Comparison of ENCODE assay signal across 11 cellular contexts in genomic region chr16:50549561-50549915, GRCh38. TPM values are rescaled to one million over a fixed set of nuclear protein-coding genes. Genes with fewer than 3 reads are reported as not detected.
DNase-seq lines count a peak whose midpoint lies in the region; ATAC-seq and TF ChIP-seq lines count a peak whose summit lies in the region.
"Had no signal": no experiment of that assay in that cellular context is flagged by ENCODE, and none has a peak within 500 bp of the region (broad histone marks: within the 10 kb centered on the region; RNA-seq: fewer than 3 reads in every experiment).

No MANE protein-coding gene starts in this region.

- no peak overlapping the region for H3K27ac Mint-ChIP-seq in activated naive CD4-positive, alpha-beta T cell treated with anti-CD3 and anti-CD28 coated beads, Interleukin-2, amount 10 ng/mL, durations not matched to agents 7 days and 5 days
- H3K27ac Mint-ChIP-seq in activated naive CD4-positive, alpha-beta T cell treated with anti-CD3 and anti-CD28 coated beads, Interleukin-2, amount 50 U/mL, for 72 hours = no peak overlapping the region
- H3K27ac Mint-ChIP-seq in effector memory CD8-positive, alpha-beta T cell = peak overlapping the region; percentile 67 to 85
- H3K27ac Mint-ChIP-seq in nephron progenitor cell = peak overlapping the region; percentile 36

- H3K9me3 Mint-ChIP-seq in activated naive CD4-positive, alpha-beta T cell treated with anti-CD3 and anti-CD28 coated beads, Interleukin-2, amount 10 ng/mL, durations not matched to agents 7 days and 5 days = no peaks in the 10 kb centered on the region
- H3K9me3 Mint-ChIP-seq in activated naive CD4-positive, alpha-beta T cell treated with anti-CD3 and anti-CD28 coated beads, Interleukin-2, amount 50 U/mL, for 72 hours = no peaks in the 10 kb centered on the region
- H3K9me3 Mint-ChIP-seq in effector memory CD8-positive, alpha-beta T cell = no peaks in the 10 kb centered on the region
- H3K9me3 Mint-ChIP-seq in nephron progenitor cell = peaks cover 5% of the 10 kb centered on the region

- peaks cover 14% of the 10 kb centered on the region for H3K4me1 Mint-ChIP-seq in activated naive CD4-positive, alpha-beta T cell treated with anti-CD3 and anti-CD28 coated beads, Interleukin-2, amount 10 ng/mL, durations not matched to agents 7 days and 5 days
- peaks cover 9 to 17% of the 10 kb centered on the region in 2 donors for H3K4me1 Mint-ChIP-seq in effector memory CD8-positive, alpha-beta T cell (ENCODE audit: low read depth in 2 of 2)
- peaks cover 75% of the 10 kb centered on the region for H3K4me1 Mint-ChIP-seq in nephron progenitor cell

- ATAC-seq in activated naive CD4-positive, alpha-beta T cell treated with anti-CD3 and anti-CD28 coated beads, Interleukin-2, amount 50 U/mL, for 72 hours = no peak
- ATAC-seq in effector memory CD8-positive, alpha-beta T cell (replicated peaks) = no peak
- no peak for ATAC-seq in HG03025 (IDR thresholded peaks at IDR 0.05; ENCODE audit: low FRiP score, unreplicated experiment)

- no peaks in the 10 kb centered on the region for H3K4me1 ChIP-seq in urinary bladder (ENCODE audit: insufficient read depth)

- no peak overlapping the region for H3K27ac ChIP-seq in urinary bladder (ENCODE audit: low read depth)

- H3K4me3 ChIP-seq in urinary bladder (ENCODE audit: low read depth, low read length) = peak overlapping the region; percentile 87

- TF ChIP-seq CTCF in nephron progenitor cell (IDR thresholded peaks at IDR 0.05) = no peak

- 67% methylated on average over 7 of the region's 7 CpGs for WGBS in urinary bladder

- no peak for DNase-seq in activated naive CD4-positive, alpha-beta T cell treated with anti-CD3 and anti-CD28 coated beads, Interleukin-2, amount 10 ng/mL, durations not matched to agents 7 days and 5 days
- DNase-seq in activated naive CD4-positive, alpha-beta T cell treated with anti-CD3 and anti-CD28 coated beads, Interleukin-2, amount 50 U/mL, for 72 hours (ENCODE audit: low spot score in 2 of 2) = no peak
- no peak for DNase-seq in effector memory CD8-positive, alpha-beta T cell
- DNase-seq in nephron progenitor cell (no peak), NCI-H2171 (lab: John Stamatoyannopoulos, UW) (no peak)
- DNase-seq in activated CD4-positive, CD25-positive, alpha-beta regulatory T cell treated with anti-CD3 and anti-CD28 coated beads, Interleukin-2, amount 50 U/mL, for 72 hours = no peak
- DNase-seq: cortex of kidney, NCI-H2081, T1000 had no signal

- H3K4me3 Mint-ChIP-seq in activated naive CD4-positive, alpha-beta T cell treated with anti-CD3 and anti-CD28 coated beads, Interleukin-2, amount 10 ng/mL, durations not matched to agents 7 days and 5 days = peak overlapping the region; percentile 44
- H3K4me3 Mint-ChIP-seq in effector memory CD8-positive, alpha-beta T cell = peak overlapping the region; percentile 74 to 78
- H3K4me3 Mint-ChIP-seq in nephron progenitor cell = peak overlapping the region; percentile 86

- H3K27me3 Mint-ChIP-seq in activated naive CD4-positive, alpha-beta T cell treated with anti-CD3 and anti-CD28 coated beads, Interleukin-2, amount 10 ng/mL, durations not matched to agents 7 days and 5 days = peaks cover 85% of the 10 kb centered on the region
- no peaks in the 10 kb centered on the region for H3K27me3 Mint-ChIP-seq in effector memory CD8-positive, alpha-beta T cell
- no peaks in the 10 kb centered on the region for H3K27me3 Mint-ChIP-seq in nephron progenitor cell (ENCODE audit: low read depth, poor library complexity)

- H3K36me3 ChIP-seq in urinary bladder (ENCODE audit: insufficient read depth) = no peaks in the 10 kb centered on the region

- H3K36me3 Mint-ChIP-seq in activated naive CD4-positive, alpha-beta T cell treated with anti-CD3 and anti-CD28 coated beads, Interleukin-2, amount 10 ng/mL, durations not matched to agents 7 days and 5 days = no peaks in the 10 kb centered on the region
- H3K36me3 Mint-ChIP-seq in activated naive CD4-positive, alpha-beta T cell treated with anti-CD3 and anti-CD28 coated beads, Interleukin-2, amount 50 U/mL, for 72 hours = peaks cover 0 to 6% of the 10 kb centered on the region in 2 donors
- H3K36me3 Mint-ChIP-seq in effector memory CD8-positive, alpha-beta T cell (ENCODE audit: insufficient read depth) = peaks cover 21% of the 10 kb centered on the region
- H3K36me3 Mint-ChIP-seq in nephron progenitor cell (ENCODE audit: low read depth) = peaks cover 31% of the 10 kb centered on the region

- CTCF ChIA-PET in activated naive CD4-positive, alpha-beta T cell treated with anti-CD3 and anti-CD28 coated beads, Interleukin-2, amount 10 ng/mL, durations not matched to agents 7 days and 5 days (lab: Charles Lee) = interaction anchor here (1.1 to 1.2 kb wide), 2 partner anchors 122 to 257 kb away, joined by 3 read pairs; no protein-coding TSS in a partner anchor

RNA-seq across cellular contexts. Expression of gene NKD1, which starts 1.3 kb away (rescaled TPM):
- total RNA-seq in activated naive CD4-positive, alpha-beta T cell treated with anti-CD3 and anti-CD28 coated beads, Interleukin-2, amount 50 U/mL, for 72 hours = 1 to 10 TPM; 1.4 to 2.1 TPM
- total RNA-seq in urinary bladder = 6.2 TPM
- polyA plus RNA-seq in urinary bladder = 5.9 TPM

Comparison
In these comparisons a context has a peak if more than half of its experiments do, and no peak if none do; other contexts are left out.
1. H3K27ac Mint-ChIP-seq: peak in effector memory CD8-positive, alpha-beta T cell (2 of 2) and nephron progenitor cell (single experiment); none in activated naive CD4-positive, alpha-beta T cell treated with anti-CD3 and anti-CD28 coated beads, Interleukin-2, amount 10 ng/mL, durations not matched to agents 7 days and 5 days (single experiment) and activated naive CD4-positive, alpha-beta T cell treated with anti-CD3 and anti-CD28 coated beads, Interleukin-2, amount 50 U/mL, for 72 hours (0 of 2).
2. Peak in every context shown above with its lines, with median percentiles within 50 percentile points of each other: H3K4me3 Mint-ChIP-seq.